Comparison of ENCODE assay signal across 11 cellular contexts in the genomic region with DNA sequence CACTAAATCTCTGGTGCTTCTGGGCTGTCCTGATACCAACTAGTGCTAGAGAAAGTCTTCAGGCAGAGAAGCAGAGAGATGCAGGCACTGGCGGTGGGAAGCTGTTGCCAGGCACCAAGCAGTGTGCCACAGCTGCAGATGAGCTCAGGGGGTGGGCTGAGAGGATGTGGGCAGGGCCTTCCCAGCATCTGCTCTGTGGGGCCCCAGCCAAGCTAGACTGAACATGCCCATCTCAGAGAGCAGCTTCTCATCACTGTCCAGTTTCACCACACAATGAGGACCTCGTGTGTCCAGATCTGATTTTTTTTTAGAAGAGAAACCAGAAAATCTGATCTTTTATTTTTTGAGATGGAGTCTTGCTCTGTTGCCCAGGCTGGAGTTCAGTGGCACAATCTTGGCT. TPM values are rescaled to one million over a fixed set of nuclear protein-coding genes. Genes with fewer than 3 reads are reported as not detected.
DNase-seq lines count a peak whose midpoint lies in the region; ATAC-seq, FAIRE-seq and TF ChIP-seq lines count a peak whose summit lies in the region.
"Had no signal": no experiment of that assay in that cellular context is flagged by ENCODE, and none has a peak within 500 bp of the region (broad histone marks: within the 10 kb centered on the region; RNA-seq: fewer than 3 reads in every experiment).

No MANE protein-coding gene starts in this region.

- H2AFZ ChIP-seq in DND-41 (ENCODE audit: low read depth, low read length) (no peak overlapping the region), astrocyte (ENCODE audit: low read depth, low read length) (no peak overlapping the region)

- intact Hi-C loops in naive thymus-derived CD4-positive, alpha-beta T cell (cut with micrococcal nuclease): no loop called here
- intact Hi-C loops in esophagus squamous epithelium (cut with DNase I): no loop called here

- peaks cover 19% of the 10 kb centered on the region for H3K36me3 Mint-ChIP-seq in astrocyte (ENCODE audit: low read depth, unreplicated experiment)
- peaks cover 0 to 33% (median 5%) of the 10 kb centered on the region in 5 donors for H3K36me3 Mint-ChIP-seq in naive thymus-derived CD4-positive, alpha-beta T cell

- H3K36me3 ChIP-seq in DND-41 (ENCODE audit: insufficient read depth, low read length) (peaks cover 33% of the 10 kb centered on the region), KOPT-K1 (ENCODE audit: insufficient read depth, low read length) (peaks cover 34% of the 10 kb centered on the region), astrocyte (ENCODE audit: insufficient read depth, low read length) (no peaks in the 10 kb centered on the region), esophagus squamous epithelium (peaks cover 0 to 80% (median 21%) of the 10 kb centered on the region in 3 donors)
- peaks cover 0 to 42% (median 10%) of the 10 kb centered on the region in 3 experiments for H3K36me3 ChIP-seq in naive thymus-derived CD4-positive, alpha-beta T cell (ENCODE audit: control insufficient read depth in 2 of 3, insufficient read depth in 3 of 3, low read length in 3 of 3)
- H3K36me3 ChIP-seq: ovary had no signal

- H3K4me1 ChIP-seq in DND-41 (ENCODE audit: insufficient read depth, low read length) (peaks cover 18% of the 10 kb centered on the region), astrocyte (ENCODE audit: insufficient read depth, low read length) (no peaks in the 10 kb centered on the region), esophagus squamous epithelium (peaks cover 0 to 13% (median 0%) of the 10 kb centered on the region in 3 donors)
- no peaks in the 10 kb centered on the region for H3K4me1 ChIP-seq in naive thymus-derived CD4-positive, alpha-beta T cell (ENCODE audit: control insufficient read depth in 2 of 2, insufficient read depth in 2 of 2, low read length in 2 of 2)

- peaks cover 3% of the 10 kb centered on the region; the same call in 1 of the 2 replicates for H3K79me2 ChIP-seq in DND-41 (ENCODE audit: insufficient read depth, low read length)
- H3K79me2 ChIP-seq in astrocyte (ENCODE audit: insufficient read depth, low read length): peaks cover 3% of the 10 kb centered on the region

- CTCF ChIA-PET in naive thymus-derived CD4-positive, alpha-beta T cell (lab: Charles Lee): interaction anchor here (0.7 kb wide), 1 partner anchor 898 kb away, joined by 3 read pairs; no protein-coding TSS in a partner anchor

- H3K4me2 ChIP-seq in DND-41 (ENCODE audit: insufficient read depth, low read length) (no peak overlapping the region), astrocyte (ENCODE audit: low read length) (no peak overlapping the region)

- no peak for TF ChIP-seq POLR2A in esophagus squamous epithelium (IDR thresholded peaks at IDR 0.05)

- H3K9me3 ChIP-seq in DND-41 (ENCODE audit: insufficient read depth, low read length, severe bottlenecking) (no peaks in the 10 kb centered on the region), KOPT-K1 (ENCODE audit: insufficient read depth, low read length, poor library complexity, severe bottlenecking) (no peaks in the 10 kb centered on the region), astrocyte (ENCODE audit: insufficient read depth, low read depth, low read length) (no peaks in the 10 kb centered on the region), esophagus squamous epithelium (no peaks in the 10 kb centered on the region)
- H3K9me3 ChIP-seq in naive thymus-derived CD4-positive, alpha-beta T cell (ENCODE audit: control insufficient read depth in 2 of 3, low read length in 3 of 3): no peaks in the 10 kb centered on the region
- H3K9me3 ChIP-seq: esophagus muscularis mucosa, ovary had no signal

- DNase-seq in DND-41 (peak; percentile 84), astrocyte (ENCODE audit: low read depth) (no peak), DMS153 treated with DMSO at 0.1 percent for 48 hours (lab: John Stamatoyannopoulos, UW; ENCODE audit: unreplicated experiment) (no peak), D341Med (ENCODE audit: low spot score) (no peak), esophagus squamous epithelium (lab: John Stamatoyannopoulos, UW) (no peak)
- DNase-seq in naive thymus-derived CD4-positive, alpha-beta T cell: no peak
- DNase-seq: NCI-H2107, ovary had no signal

- H3K9ac ChIP-seq in DND-41 (ENCODE audit: low read depth, low read length): no peak overlapping the region
- no peak overlapping the region for H3K9ac ChIP-seq in astrocyte (ENCODE audit: low read length)

- ATAC-seq in DND-41 (ENCODE audit: insufficient read depth, low read depth) (peak; percentile 100), HG03108 (IDR thresholded peaks at IDR 0.05; ENCODE audit: unreplicated experiment) (no peak)
- ATAC-seq in naive thymus-derived CD4-positive, alpha-beta T cell: peak; percentile 52

- 38% methylated on average over 1 of the region's 2 CpGs for WGBS in esophagus squamous epithelium, 2 donors

- H3K27ac ChIP-seq in DND-41 (ENCODE audit: low read length) (no peak overlapping the region), KOPT-K1 (ENCODE audit: low read depth, low read length, poor library complexity, severe bottlenecking) (peak overlapping the region; percentile 8), astrocyte (ENCODE audit: low read depth, low read length) (no peak overlapping the region), esophagus squamous epithelium (no peak overlapping the region)
- H3K27ac ChIP-seq in naive thymus-derived CD4-positive, alpha-beta T cell (ENCODE audit: low read depth, low read length): no peak overlapping the region
- H3K27ac ChIP-seq: esophagus muscularis mucosa, ovary had no signal

- H3K4me3 Mint-ChIP-seq in astrocyte (ENCODE audit: unreplicated experiment): no peak overlapping the region
- peak overlapping the region in 2 of 10 donors; percentile 21 to 30 for H3K4me3 Mint-ChIP-seq in naive thymus-derived CD4-positive, alpha-beta T cell

- no peaks in the 10 kb centered on the region for H3K27me3 ChIP-seq in DND-41 (ENCODE audit: insufficient read depth, low read length, poor library complexity)
- no peaks in the 10 kb centered on the region for H3K27me3 ChIP-seq in astrocyte (ENCODE audit: insufficient read depth, low read length)
- no peaks in the 10 kb centered on the region for H3K27me3 ChIP-seq in naive thymus-derived CD4-positive, alpha-beta T cell (ENCODE audit: control insufficient read depth in 2 of 2, insufficient read depth in 2 of 2, low read length in 2 of 2)
- no peaks in the 10 kb centered on the region for H3K27me3 ChIP-seq in esophagus squamous epithelium
- H3K27me3 ChIP-seq: esophagus muscularis mucosa, ovary had no signal

- H3K4me3 ChIP-seq in DND-41 (ENCODE audit: low read depth in 1 of 2, low read length in 2 of 2) (no peak overlapping the region), astrocyte (ENCODE audit: insufficient read depth, low read depth, low read length) (no peak overlapping the region), esophagus squamous epithelium (no peak overlapping the region)
- no peak overlapping the region for H3K4me3 ChIP-seq in naive thymus-derived CD4-positive, alpha-beta T cell (ENCODE audit: low read length)
- H3K4me3 ChIP-seq: esophagus muscularis mucosa, ovary had no signal

- peaks cover 17% of the 10 kb centered on the region for H4K20me1 ChIP-seq in DND-41 (ENCODE audit: insufficient read depth, low read length)
- H4K20me1 ChIP-seq in astrocyte (ENCODE audit: insufficient read depth, low read length): peaks cover 24% of the 10 kb centered on the region

- no peaks in the 10 kb centered on the region for H3K9me3 Mint-ChIP-seq in astrocyte (ENCODE audit: unreplicated experiment)
- no peaks in the 10 kb centered on the region for H3K9me3 Mint-ChIP-seq in naive thymus-derived CD4-positive, alpha-beta T cell

- no peak for TF ChIP-seq CTCF in DND-41 (IDR thresholded peaks at IDR 0.05; ENCODE audit: borderline replicate concordance, extremely low read depth, low read length, poor library complexity, severe bottlenecking)
- TF ChIP-seq CTCF in astrocyte (IDR thresholded peaks at IDR 0.05; ENCODE audit: insufficient read depth, low read depth, low read length): no peak
- no peak for TF ChIP-seq CTCF in esophagus squamous epithelium (IDR thresholded peaks at IDR 0.05)

- POLR2A ChIA-PET in naive thymus-derived CD4-positive, alpha-beta T cell (lab: Charles Lee): no interaction called here

- no peaks in the 10 kb centered on the region for H3K27me3 Mint-ChIP-seq in astrocyte (ENCODE audit: low read depth, unreplicated experiment)
- no peaks in the 10 kb centered on the region for H3K27me3 Mint-ChIP-seq in naive thymus-derived CD4-positive, alpha-beta T cell

- no peak for FAIRE-seq in astrocyte (lab: Jason Lieb, UNC)

- H3K27ac Mint-ChIP-seq in astrocyte (ENCODE audit: unreplicated experiment): peak overlapping the region; percentile 34
- H3K27ac Mint-ChIP-seq in naive thymus-derived CD4-positive, alpha-beta T cell: peak overlapping the region in 1 of 9 donors; percentile 56

- H3K4me1 Mint-ChIP-seq in astrocyte (ENCODE audit: low read depth, unreplicated experiment): peaks cover 10% of the 10 kb centered on the region
- peaks cover 6 to 25% (median 20%) of the 10 kb centered on the region in 7 donors for H3K4me1 Mint-ChIP-seq in naive thymus-derived CD4-positive, alpha-beta T cell

RNA-seq across cellular contexts. Expression of gene PSKH1, which starts 17.1 kb away (rescaled TPM):
- total RNA-seq in astrocyte (27.3 and 29.7 TPM in 2 replicates), esophagus squamous epithelium (10 to 100 TPM in 3 of 4 donors, 1 to 10 TPM in 1; 8.5 to 18.3 (median 13.8) TPM)
- total RNA-seq in naive thymus-derived CD4-positive, alpha-beta T cell: 10 to 100 TPM; 18.0 to 28.5 (median 23.3) TPM
- 10 to 100 TPM; 20.7 to 34.0 TPM for polyA plus RNA-seq in naive thymus-derived CD4-positive, alpha-beta T cell

RNA-seq across cellular contexts. Expression of gene CTRL, which starts 21.5 kb away (rescaled TPM):
- total RNA-seq in astrocyte (1.1 and 1.2 TPM in 2 replicates), esophagus squamous epithelium (1 to 10 TPM in 2 of 4 donors, not detected in 2; 1.2 to 1.8 TPM)
- 10 to 100 TPM in 2 of 5 experiments, 1 to 10 TPM in 3; 7.9 to 15.1 (median 9.3) TPM for total RNA-seq in naive thymus-derived CD4-positive, alpha-beta T cell
- 1 to 10 TPM; 1.3 to 2.5 TPM for polyA plus RNA-seq in naive thymus-derived CD4-positive, alpha-beta T cell

RNA-seq across cellular contexts. Expression of gene NRN1L, which starts 25.5 kb away (rescaled TPM):
- total RNA-seq in astrocyte (0.82 and 0.91 TPM in 2 replicates), esophagus squamous epithelium (under 1 TPM in 2 of 4 donors, not detected in 2; 0.57 to 0.99 TPM)
- total RNA-seq in naive thymus-derived CD4-positive, alpha-beta T cell: 1 to 10 TPM; 1.1 to 6.4 (median 3.2) TPM
- not detected for polyA plus RNA-seq in naive thymus-derived CD4-positive, alpha-beta T cell

RNA-seq across cellular contexts. Expression of gene PSMB10, which starts 26.5 kb away (rescaled TPM):
- total RNA-seq in astrocyte (35.8 and 38.8 TPM in 2 replicates), esophagus squamous epithelium (10 to 100 TPM; 20.7 to 28.4 (median 25.3) TPM)
- 100 to 1,000 TPM; 101 to 370 (median 142) TPM for total RNA-seq in naive thymus-derived CD4-positive, alpha-beta T cell
- polyA plus RNA-seq in naive thymus-derived CD4-positive, alpha-beta T cell: 100 to 1,000 TPM; 522 to 542 TPM

RNA-seq across cellular contexts. Expression of gene LCAT, which starts 33.8 kb away (rescaled TPM):
- 33.7 and 37.9 TPM in 2 replicates for total RNA-seq in astrocyte
- 10 to 100 TPM in 4 of 5 experiments, 1 to 10 TPM in 1; 9.4 to 23.6 (median 19.6) TPM for total RNA-seq in naive thymus-derived CD4-positive, alpha-beta T cell
- polyA plus RNA-seq in naive thymus-derived CD4-positive, alpha-beta T cell: 1 to 10 TPM in 1 of 2 donors, under 1 TPM in 1; 0.33 to 1.5 TPM
- total RNA-seq in esophagus squamous epithelium: 10 to 100 TPM in 1 of 4 donors, 1 to 10 TPM in 3; 1.2 to 12.4 (median 3.8) TPM
